ENCODE assay signal across 23 cellular contexts in the genomic region with DNA sequence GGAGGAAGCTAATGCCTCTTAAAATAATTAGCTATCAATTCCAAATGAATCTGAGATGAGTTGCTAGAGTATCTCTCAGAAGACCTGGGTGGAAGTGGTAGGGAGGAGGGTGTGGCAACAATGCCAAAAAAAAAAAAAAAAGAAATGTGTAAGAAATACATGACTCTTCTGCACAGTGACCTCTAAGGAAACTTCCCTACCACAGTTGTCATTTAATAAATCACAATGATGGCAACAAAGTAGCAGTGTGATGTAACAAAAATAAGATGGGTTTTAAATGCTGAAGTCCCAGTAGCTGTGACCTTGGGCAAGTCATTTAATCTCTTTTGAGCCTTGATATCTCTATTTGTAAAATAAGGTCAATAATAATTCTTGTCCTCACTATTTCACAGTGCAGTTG. TPM values are rescaled to one million over a fixed set of nuclear protein-coding genes. Genes with fewer than 3 reads are reported as not detected.
"Had no signal": no experiment of that assay in that cellular context is flagged by ENCODE, and none has a peak within 500 bp of the region (broad histone marks: within the 10 kb centered on the region; RNA-seq: fewer than 3 reads in every experiment).

No MANE protein-coding gene starts in this region.

- DNase-seq: activated CD4-positive, alpha-beta T cell treated with anti-CD3 and anti-CD28 coated beads for 48 hours; activated CD4-positive, alpha-beta T cell treated with anti-CD3 and anti-CD28 coated beads, Interleukin-2, amount 50 U/mL, for 4 hours; activated CD4-positive, CD25-positive, alpha-beta regulatory T cell treated with anti-CD3 and anti-CD28 coated beads, Interleukin-2, amount 50 U/mL, for 72 hours; activated CD8-positive, alpha-beta memory T cell treated with anti-CD3 and anti-CD28 coated beads, Interleukin-2, amount 50 U/mL, for 48 hours; activated CD8-positive, alpha-beta T cell treated with anti-CD3 and anti-CD28 coated beads, Interleukin-2, amount 10 ng/mL, durations not matched to agents 7 days and 5 days; activated effector memory CD4-positive, alpha-beta T cell treated with Interleukin-2 at 50 U/mL for 16 hours; activated naive CD4-positive, alpha-beta T cell; activated T-cell treated with anti-CD3 and anti-CD28 coated beads, Interleukin-2, amount 50 U/mL, for 1 hour; aorta; caudate nucleus; KG1; MG63; NCI-H1092; NCI-H1417; NCI-H1930; NCI-H524; OCI-M1; Peyer's patch; Right ventricle myocardium superior; SJCRH30 had no signal

- H3K9me3 ChIP-seq: breast epithelium, MG63, Peyer's patch, SJCRH30 had no signal

- H3K36me3 ChIP-seq: breast epithelium, MG63, Peyer's patch, SJCRH30 had no signal

- H3K4me3 ChIP-seq: breast epithelium, MG63, Peyer's patch, SJCRH30 had no signal

- ATAC-seq: activated CD8-positive, alpha-beta T cell treated with anti-CD3 and anti-CD28 coated beads, Interleukin-2, amount 10 ng/mL, durations not matched to agents 7 days and 5 days; WTC11 had no signal

- H3K27ac ChIP-seq: breast epithelium, Peyer's patch, RWPE1, SJCRH30 had no signal

- H3K4me1 ChIP-seq: SJCRH30 had no signal

- H3K27me3 ChIP-seq: MG63, SJCRH30 had no signal

RNA-seq across cellular contexts. Expression of gene FOXD1, which starts 7.2 kb away (rescaled TPM):
- total RNA-seq: Right ventricle myocardium superior had no signal
